In genomic region chr6:3542032-3542640, GRCh38 we compare ENCODE assay signal across 18 cellular contexts.
DNase-seq lines count a peak whose midpoint lies in the region; FAIRE-seq lines count a peak whose summit lies in the region.
"Had no signal": no experiment of that assay in that cellular context is flagged by ENCODE, and none has a peak within 500 bp of the region (broad histone marks: within the 10 kb centered on the region; RNA-seq: fewer than 3 reads in every experiment).

No MANE protein-coding gene starts in this region.

- no peaks in the 10 kb centered on the region for H3K27me3 ChIP-seq in small intestine (ENCODE audit: control insufficient read depth in 2 of 2, insufficient read depth in 2 of 2, low read length in 2 of 2)
- H3K27me3 ChIP-seq: adrenal gland had no signal

- FAIRE-seq in small intestine (lab: Jason Lieb, UNC) (no peak), RCC 7860 (lab: Jason Lieb, UNC) (no peak)
- FAIRE-seq: H1 had no signal

- H3K4me3 ChIP-seq in small intestine (ENCODE audit: low read depth in 1 of 2, low read length in 2 of 2), result no peak overlapping the region
- H3K4me3 ChIP-seq: adrenal gland, lower lobe of right lung, smooth muscle cell had no signal

- DNase-seq in NCI-H1092 (lab: John Stamatoyannopoulos, UW) (peak; percentile 27), NCI-H2196 (lab: John Stamatoyannopoulos, UW; ENCODE audit: unreplicated experiment) (peak; percentile 58), SW480 (ENCODE audit: low spot score) (peak; percentile 8), small intestine (peak; percentile 63), HPDE6-E6E7 (ENCODE audit: extremely low spot score) (no peak), RCC 7860 (ENCODE audit: low spot score) (no peak), GDM1 (lab: John Stamatoyannopoulos, UW) (no peak)
- DNase-seq: activated CD4-positive, CD25-positive, alpha-beta regulatory T cell; adrenal gland; head of caudate nucleus; immature natural killer cell; Karpas-422; lower lobe of right lung; posterior cingulate gyrus; SIG-M5; T-helper 17 cell had no signal

- peak overlapping the region in 1 of 2 donors; percentile 70 for H3K27ac ChIP-seq in small intestine (ENCODE audit: low read depth in 1 of 2, low read length in 1 of 2)
- H3K27ac ChIP-seq: adrenal gland, lower lobe of right lung had no signal

- H3K36me3 ChIP-seq in small intestine (ENCODE audit: control insufficient read depth in 2 of 2, insufficient read depth in 2 of 2, low read length in 2 of 2), result no peaks in the 10 kb centered on the region
- H3K36me3 ChIP-seq: adrenal gland, lower lobe of right lung had no signal

- no peaks in the 10 kb centered on the region for H3K9me3 ChIP-seq in small intestine (ENCODE audit: control insufficient read depth, low read depth)
- H3K9me3 ChIP-seq: adrenal gland, lower lobe of right lung had no signal

- peaks cover 2 to 11% of the 10 kb centered on the region in 2 donors for H3K4me1 ChIP-seq in small intestine (ENCODE audit: control insufficient read depth in 2 of 2, insufficient read depth in 1 of 2, low read depth in 1 of 2, low read length in 1 of 2)
- H3K4me1 ChIP-seq: adrenal gland, lower lobe of right lung had no signal

- WGBS in small intestine, 3 donors, result 49 to 74% (median 52%) methylated on average over 6 of the region's 6 CpGs

Comparison
In these comparisons a context has a peak if more than half of its experiments do, and no peak if none do; other contexts are left out.
1. DNase-seq: peak in NCI-H1092 (single experiment), NCI-H2196 (single experiment), SW480 (single experiment) and small intestine (single experiment); none in HPDE6-E6E7 (single experiment), RCC 7860 (single experiment) and GDM1 (single experiment).